ENCODE assay signal across 1 cellular context in the genomic region with DNA sequence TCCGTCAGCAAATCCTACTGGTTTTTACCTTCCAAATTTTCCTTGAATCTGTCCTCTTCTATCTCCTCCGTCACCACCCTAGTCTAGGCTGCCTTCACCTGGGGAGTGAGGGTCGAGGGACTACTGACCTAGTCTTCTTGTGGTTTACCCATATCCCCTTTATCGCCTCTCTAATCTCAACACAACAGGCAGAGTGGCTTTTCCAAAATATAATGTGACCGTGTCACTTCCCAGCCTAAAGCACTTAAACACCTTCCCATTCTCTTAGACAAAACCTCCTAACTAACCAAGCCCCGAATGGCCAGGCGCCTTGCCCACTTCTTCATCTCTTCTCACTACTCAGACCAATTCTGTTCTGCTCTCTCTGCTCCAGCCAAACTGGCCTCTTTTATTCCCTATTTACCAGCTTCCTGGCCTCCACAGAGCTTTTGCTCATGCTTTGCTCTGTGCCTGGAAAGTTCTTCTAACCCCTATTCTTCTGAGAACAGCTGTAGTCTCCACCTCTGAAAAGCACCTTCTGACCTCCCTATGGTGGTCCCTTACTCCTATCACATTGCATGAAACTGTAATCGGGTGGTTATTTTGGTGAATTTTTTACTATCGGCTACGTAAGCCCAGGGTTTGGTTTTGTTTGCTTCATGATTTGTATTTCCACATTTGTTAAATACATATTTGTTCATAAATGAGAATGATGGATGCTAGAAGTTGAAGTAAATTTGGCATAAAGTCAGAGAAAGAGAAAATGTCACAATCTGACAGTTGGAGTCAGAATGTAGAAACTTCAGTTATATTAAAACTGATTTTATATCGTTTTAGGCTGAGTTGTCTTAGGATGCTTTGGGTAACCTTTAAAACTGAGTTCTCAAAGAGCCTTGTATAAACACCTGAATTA.
A peak's percentile ranks its signal among the peaks of the same experiment; 100 is the strongest.
TF ChIP-seq lines count a peak whose summit lies in the region.

No MANE protein-coding gene starts in this region.

TF ChIP-seq in K562, 482 proteins besides CTCF, POLR2A, EP300 and RAD21 (continued from another document and continues in another):
- TF ChIP-seq, protein P1, sequence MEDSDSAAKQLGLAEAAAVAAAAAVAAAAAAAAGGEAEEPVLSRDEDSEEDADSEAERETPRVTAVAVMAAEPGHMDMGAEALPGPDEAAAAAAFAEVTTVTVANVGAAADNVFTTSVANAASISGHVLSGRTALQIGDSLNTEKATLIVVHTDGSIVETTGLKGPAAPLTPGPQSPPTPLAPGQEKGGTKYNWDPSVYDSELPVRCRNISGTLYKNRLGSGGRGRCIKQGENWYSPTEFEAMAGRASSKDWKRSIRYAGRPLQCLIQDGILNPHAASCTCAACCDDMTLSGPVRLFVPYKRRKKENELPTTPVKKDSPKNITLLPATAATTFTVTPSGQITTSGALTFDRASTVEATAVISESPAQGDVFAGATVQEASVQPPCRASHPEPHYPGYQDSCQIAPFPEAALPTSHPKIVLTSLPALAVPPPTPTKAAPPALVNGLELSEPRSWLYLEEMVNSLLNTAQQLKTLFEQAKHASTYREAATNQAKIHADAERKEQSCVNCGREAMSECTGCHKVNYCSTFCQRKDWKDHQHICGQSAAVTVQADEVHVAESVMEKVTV (CRISPR knock-in tag; IDR thresholded peaks at IDR 0.05), result peak; percentile 43; the same call in 1 of the 2 replicates
- TF ChIP-seq HNRNPLL (IDR thresholded peaks at IDR 0.05; ENCODE audit: low read depth, low read length, poor library complexity, severe bottlenecking) (no peak), ELF1 (tag; IDR thresholded peaks at IDR 0.05) (no peak), SP2 (IDR thresholded peaks at IDR 0.05; ENCODE audit: extremely low read depth, low read depth, low read length, poor library complexity, severe bottlenecking) (peak; percentile 33), PRMT5 (CRISPR knock-in tag; IDR thresholded peaks at IDR 0.05) (no peak), ZNF217 (CRISPR knock-in tag; IDR thresholded peaks at IDR 0.05) (no peak), FOXK1 (CRISPR knock-in tag; IDR thresholded peaks at IDR 0.05; ENCODE audit: borderline replicate concordance) (no peak), CBX5 (IDR thresholded peaks at IDR 0.05; ENCODE audit: borderline replicate concordance, low read depth) (no peak), RNF2 (IDR thresholded peaks at IDR 0.05) (no peak), ZNF232 (CRISPR knock-in tag; IDR thresholded peaks at IDR 0.05) (no peak), ZNF121 (CRISPR knock-in tag; conservative IDR thresholded peaks at IDR 0.05) (no peak), MCM3 (IDR thresholded peaks at IDR 0.05) (no peak), FOXJ2 (tag; IDR thresholded peaks at IDR 0.05) (no peak), ELF2 (CRISPR knock-in tag; IDR thresholded peaks at IDR 0.05) (no peak; the same call in 1 of the 2 replicates), PHB2 (IDR thresholded peaks at IDR 0.05; ENCODE audit: low read depth) (no peak), TAF1 (IDR thresholded peaks at IDR 0.05; ENCODE audit: control insufficient read depth, extremely low read depth, insufficient read depth, low read length, severe bottlenecking) (no peak), CHD4 (IDR thresholded peaks at IDR 0.05; ENCODE audit: insufficient read depth, insufficient replicate concordance, low read depth, low read length, poor library complexity, severe bottlenecking) (no peak), SRSF1 (IDR thresholded peaks at IDR 0.05; ENCODE audit: low read depth, low read length) (no peak), ZNF212 (CRISPR knock-in tag; IDR thresholded peaks at IDR 0.05) (peak; percentile 56; the same call in 1 of the 2 replicates), KDM2B (CRISPR knock-in tag; IDR thresholded peaks at IDR 0.05) (no peak), GATAD2A (IDR thresholded peaks at IDR 0.05) (no peak), ZC3H11A (IDR thresholded peaks at IDR 0.05; ENCODE audit: low read depth, low read length) (no peak; the same call in 1 of the 2 replicates), SREBF1 (IDR thresholded peaks at IDR 0.05; ENCODE audit: borderline replicate concordance, low read depth, low read length) (no peak), NFE2 (IDR thresholded peaks at IDR 0.05; ENCODE audit: low read depth) (no peak), PHF20 (IDR thresholded peaks at IDR 0.05; ENCODE audit: partially characterized antibody) (no peak), ZBTB1 (CRISPR knock-in tag; IDR thresholded peaks at IDR 0.05; ENCODE audit: borderline replicate concordance, low read depth) (no peak), POLR2H (tag; IDR thresholded peaks at IDR 0.05; ENCODE audit: low read depth) (no peak), BRD9 (IDR thresholded peaks at IDR 0.05; ENCODE audit: low read depth, partially characterized antibody) (no peak), RCOR1 (IDR thresholded peaks at IDR 0.05; ENCODE audit: borderline replicate concordance in 1 of 2, low read depth in 2 of 2, low read length in 2 of 2) (peak in 1 of 2 experiments; percentile 69; a peak in 2 of 4 replicates), SMAD1 (IDR thresholded peaks at IDR 0.05; ENCODE audit: low read depth, low read length, partially characterized antibody) (no peak), ZNF778 (CRISPR knock-in tag; IDR thresholded peaks at IDR 0.05) (0 out of 2 replicates have a peak, but pooled peaks have one; percentile 70), ZNF695 (CRISPR knock-in tag; IDR thresholded peaks at IDR 0.05) (peak; percentile 87; the same call in 1 of the 2 replicates), DACH1 (IDR thresholded peaks at IDR 0.05; ENCODE audit: partially characterized antibody) (no peak)
- TF ChIP-seq, protein P2, sequence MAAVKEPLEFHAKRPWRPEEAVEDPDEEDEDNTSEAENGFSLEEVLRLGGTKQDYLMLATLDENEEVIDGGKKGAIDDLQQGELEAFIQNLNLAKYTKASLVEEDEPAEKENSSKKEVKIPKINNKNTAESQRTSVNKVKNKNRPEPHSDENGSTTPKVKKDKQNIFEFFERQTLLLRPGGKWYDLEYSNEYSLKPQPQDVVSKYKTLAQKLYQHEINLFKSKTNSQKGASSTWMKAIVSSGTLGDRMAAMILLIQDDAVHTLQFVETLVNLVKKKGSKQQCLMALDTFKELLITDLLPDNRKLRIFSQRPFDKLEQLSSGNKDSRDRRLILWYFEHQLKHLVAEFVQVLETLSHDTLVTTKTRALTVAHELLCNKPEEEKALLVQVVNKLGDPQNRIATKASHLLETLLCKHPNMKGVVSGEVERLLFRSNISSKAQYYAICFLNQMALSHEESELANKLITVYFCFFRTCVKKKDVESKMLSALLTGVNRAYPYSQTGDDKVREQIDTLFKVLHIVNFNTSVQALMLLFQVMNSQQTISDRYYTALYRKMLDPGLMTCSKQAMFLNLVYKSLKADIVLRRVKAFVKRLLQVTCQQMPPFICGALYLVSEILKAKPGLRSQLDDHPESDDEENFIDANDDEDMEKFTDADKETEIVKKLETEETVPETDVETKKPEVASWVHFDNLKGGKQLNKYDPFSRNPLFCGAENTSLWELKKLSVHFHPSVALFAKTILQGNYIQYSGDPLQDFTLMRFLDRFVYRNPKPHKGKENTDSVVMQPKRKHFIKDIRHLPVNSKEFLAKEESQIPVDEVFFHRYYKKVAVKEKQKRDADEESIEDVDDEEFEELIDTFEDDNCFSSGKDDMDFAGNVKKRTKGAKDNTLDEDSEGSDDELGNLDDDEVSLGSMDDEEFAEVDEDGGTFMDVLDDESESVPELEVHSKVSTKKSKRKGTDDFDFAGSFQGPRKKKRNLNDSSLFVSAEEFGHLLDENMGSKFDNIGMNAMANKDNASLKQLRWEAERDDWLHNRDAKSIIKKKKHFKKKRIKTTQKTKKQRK (IDR thresholded peaks at IDR 0.05; ENCODE audit: borderline replicate concordance, low read depth, low read length), result no peak
- TF ChIP-seq, protein P3, sequence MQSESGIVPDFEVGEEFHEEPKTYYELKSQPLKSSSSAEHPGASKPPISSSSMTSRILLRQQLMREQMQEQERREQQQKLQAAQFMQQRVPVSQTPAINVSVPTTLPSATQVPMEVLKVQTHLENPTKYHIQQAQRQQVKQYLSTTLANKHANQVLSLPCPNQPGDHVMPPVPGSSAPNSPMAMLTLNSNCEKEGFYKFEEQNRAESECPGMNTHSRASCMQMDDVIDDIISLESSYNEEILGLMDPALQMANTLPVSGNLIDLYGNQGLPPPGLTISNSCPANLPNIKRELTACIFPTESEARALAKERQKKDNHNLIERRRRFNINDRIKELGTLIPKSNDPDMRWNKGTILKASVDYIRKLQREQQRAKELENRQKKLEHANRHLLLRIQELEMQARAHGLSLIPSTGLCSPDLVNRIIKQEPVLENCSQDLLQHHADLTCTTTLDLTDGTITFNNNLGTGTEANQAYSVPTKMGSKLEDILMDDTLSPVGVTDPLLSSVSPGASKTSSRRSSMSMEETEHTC (IDR thresholded peaks at IDR 0.05), result no peak
- TF ChIP-seq, protein P4, sequence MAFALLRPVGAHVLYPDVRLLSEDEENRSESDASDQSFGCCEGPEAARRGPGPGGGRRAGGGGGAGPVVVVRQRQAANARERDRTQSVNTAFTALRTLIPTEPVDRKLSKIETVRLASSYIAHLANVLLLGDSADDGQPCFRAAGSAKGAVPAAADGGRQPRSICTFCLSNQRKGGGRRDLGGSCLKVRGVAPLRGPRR (CRISPR knock-in tag; IDR thresholded peaks at IDR 0.05), result peak; percentile 82; the same call in 1 of the 2 replicates
- TF ChIP-seq, protein P5, sequence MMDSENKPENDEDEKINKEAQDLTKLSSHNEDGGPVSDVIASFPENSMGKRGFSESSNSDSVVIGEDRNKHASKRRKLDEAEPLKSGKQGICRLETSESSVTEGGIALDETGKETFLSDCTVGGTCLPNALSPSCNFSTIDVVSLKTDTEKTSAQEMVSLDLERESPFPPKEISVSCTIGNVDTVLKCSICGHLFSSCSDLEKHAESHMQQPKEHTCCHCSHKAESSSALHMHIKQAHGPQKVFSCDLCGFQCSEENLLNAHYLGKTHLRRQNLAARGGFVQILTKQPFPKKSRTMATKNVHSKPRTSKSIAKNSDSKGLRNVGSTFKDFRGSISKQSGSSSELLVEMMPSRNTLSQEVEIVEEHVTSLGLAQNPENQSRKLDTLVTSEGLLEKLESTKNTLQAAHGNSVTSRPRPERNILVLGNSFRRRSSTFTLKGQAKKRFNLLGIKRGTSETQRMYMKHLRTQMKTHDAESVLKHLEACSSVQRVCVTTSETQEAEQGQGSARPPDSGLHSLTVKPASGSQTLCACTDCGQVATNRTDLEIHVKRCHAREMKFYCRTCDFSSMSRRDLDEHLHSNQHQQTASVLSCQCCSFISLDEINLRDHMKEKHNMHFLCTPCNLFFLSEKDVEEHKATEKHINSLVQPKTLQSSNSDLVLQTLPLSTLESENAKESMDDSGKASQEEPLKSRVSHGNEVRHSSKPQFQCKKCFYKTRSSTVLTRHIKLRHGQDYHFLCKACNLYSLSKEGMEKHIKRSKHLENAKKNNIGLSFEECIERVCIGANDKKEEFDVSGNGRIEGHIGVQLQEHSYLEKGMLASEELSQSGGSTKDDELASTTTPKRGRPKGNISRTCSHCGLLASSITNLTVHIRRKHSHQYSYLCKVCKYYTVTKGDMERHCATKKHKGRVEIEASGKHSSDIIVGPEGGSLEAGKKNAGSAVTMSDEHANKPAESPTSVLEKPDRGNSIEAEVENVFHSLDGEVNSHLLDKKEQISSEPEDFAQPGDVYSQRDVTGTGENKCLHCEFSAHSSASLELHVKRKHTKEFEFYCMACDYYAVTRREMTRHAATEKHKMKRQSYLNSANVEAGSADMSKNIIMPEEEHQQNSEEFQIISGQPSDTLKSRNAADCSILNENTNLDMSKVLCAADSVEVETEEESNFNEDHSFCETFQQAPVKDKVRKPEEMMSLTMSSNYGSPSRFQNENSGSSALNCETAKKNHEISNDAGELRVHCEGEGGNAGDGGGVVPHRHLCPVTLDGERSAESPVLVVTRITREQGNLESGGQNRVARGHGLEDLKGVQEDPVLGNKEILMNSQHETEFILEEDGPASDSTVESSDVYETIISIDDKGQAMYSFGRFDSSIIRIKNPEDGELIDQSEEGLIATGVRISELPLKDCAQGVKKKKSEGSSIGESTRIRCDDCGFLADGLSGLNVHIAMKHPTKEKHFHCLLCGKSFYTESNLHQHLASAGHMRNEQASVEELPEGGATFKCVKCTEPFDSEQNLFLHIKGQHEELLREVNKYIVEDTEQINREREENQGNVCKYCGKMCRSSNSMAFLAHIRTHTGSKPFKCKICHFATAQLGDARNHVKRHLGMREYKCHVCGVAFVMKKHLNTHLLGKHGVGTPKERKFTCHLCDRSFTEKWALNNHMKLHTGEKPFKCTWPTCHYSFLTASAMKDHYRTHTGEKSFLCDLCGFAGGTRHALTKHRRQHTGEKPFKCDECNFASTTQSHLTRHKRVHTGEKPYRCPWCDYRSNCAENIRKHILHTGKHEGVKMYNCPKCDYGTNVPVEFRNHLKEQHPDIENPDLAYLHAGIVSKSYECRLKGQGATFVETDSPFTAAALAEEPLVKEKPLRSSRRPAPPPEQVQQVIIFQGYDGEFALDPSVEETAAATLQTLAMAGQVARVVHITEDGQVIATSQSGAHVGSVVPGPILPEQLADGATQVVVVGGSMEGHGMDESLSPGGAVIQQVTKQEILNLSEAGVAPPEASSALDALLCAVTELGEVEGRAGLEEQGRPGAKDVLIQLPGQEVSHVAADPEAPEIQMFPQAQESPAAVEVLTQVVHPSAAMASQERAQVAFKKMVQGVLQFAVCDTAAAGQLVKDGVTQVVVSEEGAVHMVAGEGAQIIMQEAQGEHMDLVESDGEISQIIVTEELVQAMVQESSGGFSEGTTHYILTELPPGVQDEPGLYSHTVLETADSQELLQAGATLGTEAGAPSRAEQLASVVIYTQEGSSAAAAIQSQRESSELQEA (IDR thresholded peaks at IDR 0.05; ENCODE audit: low read depth), result no peak
- TF ChIP-seq, protein P6, sequence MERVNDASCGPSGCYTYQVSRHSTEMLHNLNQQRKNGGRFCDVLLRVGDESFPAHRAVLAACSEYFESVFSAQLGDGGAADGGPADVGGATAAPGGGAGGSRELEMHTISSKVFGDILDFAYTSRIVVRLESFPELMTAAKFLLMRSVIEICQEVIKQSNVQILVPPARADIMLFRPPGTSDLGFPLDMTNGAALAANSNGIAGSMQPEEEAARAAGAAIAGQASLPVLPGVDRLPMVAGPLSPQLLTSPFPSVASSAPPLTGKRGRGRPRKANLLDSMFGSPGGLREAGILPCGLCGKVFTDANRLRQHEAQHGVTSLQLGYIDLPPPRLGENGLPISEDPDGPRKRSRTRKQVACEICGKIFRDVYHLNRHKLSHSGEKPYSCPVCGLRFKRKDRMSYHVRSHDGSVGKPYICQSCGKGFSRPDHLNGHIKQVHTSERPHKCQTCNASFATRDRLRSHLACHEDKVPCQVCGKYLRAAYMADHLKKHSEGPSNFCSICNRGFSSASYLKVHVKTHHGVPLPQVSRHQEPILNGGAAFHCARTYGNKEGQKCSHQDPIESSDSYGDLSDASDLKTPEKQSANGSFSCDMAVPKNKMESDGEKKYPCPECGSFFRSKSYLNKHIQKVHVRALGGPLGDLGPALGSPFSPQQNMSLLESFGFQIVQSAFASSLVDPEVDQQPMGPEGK (CRISPR knock-in tag; IDR thresholded peaks at IDR 0.05; ENCODE audit: borderline replicate concordance), result no peak
- TF ChIP-seq, protein P7, sequence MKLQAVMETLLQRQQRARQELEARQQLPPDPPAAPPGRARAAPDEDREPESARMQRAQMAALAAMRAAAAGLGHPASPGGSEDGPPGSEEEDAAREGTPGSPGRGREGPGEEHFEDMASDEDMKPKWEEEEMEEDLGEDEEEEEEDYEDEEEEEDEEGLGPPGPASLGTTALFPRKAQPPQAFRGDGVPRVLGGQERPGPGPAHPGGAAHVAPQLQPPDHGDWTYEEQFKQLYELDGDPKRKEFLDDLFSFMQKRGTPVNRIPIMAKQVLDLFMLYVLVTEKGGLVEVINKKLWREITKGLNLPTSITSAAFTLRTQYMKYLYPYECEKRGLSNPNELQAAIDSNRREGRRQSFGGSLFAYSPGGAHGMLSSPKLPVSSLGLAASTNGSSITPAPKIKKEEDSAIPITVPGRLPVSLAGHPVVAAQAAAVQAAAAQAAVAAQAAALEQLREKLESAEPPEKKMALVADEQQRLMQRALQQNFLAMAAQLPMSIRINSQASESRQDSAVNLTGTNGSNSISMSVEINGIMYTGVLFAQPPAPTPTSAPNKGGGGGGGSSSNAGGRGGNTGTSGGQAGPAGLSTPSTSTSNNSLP (IDR thresholded peaks at IDR 0.05; ENCODE audit: borderline replicate concordance, low read depth, low read length), result no peak; the same call in 1 of the 2 replicates
